10 cellular contexts compared by ENCODE assay signal in the genomic region with DNA sequence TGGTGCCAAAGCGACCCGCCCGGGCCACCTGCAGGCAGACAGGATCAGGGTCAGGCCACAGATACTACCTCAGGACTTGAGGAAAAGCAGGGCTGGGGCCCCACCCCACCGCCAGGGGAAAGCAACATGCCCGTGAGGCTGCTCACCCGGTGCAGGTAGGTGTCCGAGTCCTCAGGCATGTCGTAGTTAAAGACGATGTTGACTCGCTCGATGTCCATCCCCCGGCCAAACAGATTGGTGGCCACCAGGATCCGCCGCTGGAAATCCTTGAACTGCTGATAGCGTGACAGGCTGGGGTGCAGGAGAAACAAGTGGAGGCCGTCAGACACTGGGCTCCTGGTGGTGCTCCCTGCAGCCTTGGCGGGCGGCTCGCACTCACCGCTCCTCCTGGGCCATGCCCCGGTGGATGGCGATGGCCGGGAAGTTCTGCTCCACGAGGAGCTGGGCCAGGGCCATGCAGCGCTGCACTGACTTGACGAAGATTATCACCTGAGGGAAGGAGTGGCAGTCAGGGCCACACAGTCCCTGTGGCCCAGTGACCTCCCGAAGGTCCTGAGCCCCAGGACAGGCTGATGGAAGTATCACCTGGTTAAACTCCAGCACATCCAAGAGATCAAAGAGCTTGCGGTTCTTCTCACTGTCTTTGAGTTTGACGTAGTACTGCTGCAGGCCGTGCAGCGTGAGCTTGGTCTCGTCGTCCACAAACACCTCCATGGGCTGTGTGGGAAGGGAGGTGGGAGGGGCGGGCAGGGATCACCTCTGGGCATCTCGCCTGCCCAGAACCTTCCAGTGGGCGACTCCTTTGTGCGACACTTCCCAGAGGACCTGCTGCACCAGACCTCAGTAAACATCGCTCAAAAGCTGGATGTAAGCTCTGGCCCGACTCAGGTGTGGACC. TPM values are rescaled to one million over a fixed set of nuclear protein-coding genes. Genes with fewer than 3 reads are reported as not detected.
DNase-seq lines count a peak whose midpoint lies in the region; ATAC-seq, FAIRE-seq and TF ChIP-seq lines count a peak whose summit lies in the region.
"Had no signal": no experiment of that assay in that cellular context is flagged by ENCODE, and none has a peak within 500 bp of the region (broad histone marks: within the 10 kb centered on the region; RNA-seq: fewer than 3 reads in every experiment).

No MANE protein-coding gene starts in this region.

- peaks cover 87% of the 10 kb centered on the region for H3K36me3 ChIP-seq in CD4-positive, CD25-positive, alpha-beta regulatory T cell (ENCODE audit: control insufficient read depth, insufficient read depth, low read length)
- H3K36me3 ChIP-seq in endothelial cell of umbilical vein (ENCODE audit: control insufficient read depth in 2 of 2, extremely low read depth in 1 of 2, insufficient read depth in 2 of 2, low read length in 2 of 2) (peaks cover 34 to 61% of the 10 kb centered on the region in 2 experiments), transverse colon (peaks cover 0 to 50% (median 29%) of the 10 kb centered on the region in 4 donors)

- peaks cover 40% of the 10 kb centered on the region for H3K4me1 ChIP-seq in CD4-positive, CD25-positive, alpha-beta regulatory T cell (ENCODE audit: control insufficient read depth, insufficient read depth, low read length, poor library complexity, severe bottlenecking)
- H3K4me1 ChIP-seq in endothelial cell of umbilical vein (ENCODE audit: control insufficient read depth, extremely low read depth, insufficient read depth, low read length) (peaks cover 3% of the 10 kb centered on the region), transverse colon (peaks cover 19 to 41% (median 28%) of the 10 kb centered on the region in 4 donors)
- H3K4me1 ChIP-seq: HAP-1 had no signal

- H3K27me3 ChIP-seq in CD4-positive, CD25-positive, alpha-beta regulatory T cell (ENCODE audit: control insufficient read depth, insufficient read depth, low read length): no peaks in the 10 kb centered on the region
- H3K27me3 ChIP-seq in endothelial cell of umbilical vein (ENCODE audit: control insufficient read depth in 2 of 2, insufficient read depth in 2 of 2, low read length in 2 of 2) (no peaks in the 10 kb centered on the region), transverse colon (no peaks in the 10 kb centered on the region)
- H3K27me3 ChIP-seq: left lung had no signal

- no peak for TF ChIP-seq EP300 in transverse colon (IDR thresholded peaks at IDR 0.05; ENCODE audit: low read depth)

- WGBS in transverse colon (ENCODE audit: low coverage in 1 of 2), 2 donors: 53 to 88% methylated on average over 4 to 22 of the region's 39 CpGs

- H3K27ac ChIP-seq in CD4-positive, CD25-positive, alpha-beta regulatory T cell (ENCODE audit: insufficient read depth, low read length, poor library complexity, severe bottlenecking): no peak overlapping the region
- no peak overlapping the region for H3K27ac ChIP-seq in endothelial cell of umbilical vein (ENCODE audit: insufficient read depth, low read depth, low read length)
- peak overlapping the region in 2 of 4 donors; percentile 72 to 77 for H3K27ac ChIP-seq in transverse colon

- intact Hi-C loops in activated CD4-positive, alpha-beta memory T cell treated with anti-CD3 and anti-CD28 coated beads for 36 hours (cut with micrococcal nuclease): no loop called here
- intact Hi-C loops in endothelial cell of umbilical vein (cut with micrococcal nuclease) (no loop called here), transverse colon (cut with DNase I; ENCODE audit: low total_unique reads) (loop anchor here (10.0 kb wide), 1 partner anchor 55 kb away; no protein-coding TSS in a partner anchor)

- H3K27ac Mint-ChIP-seq in CD4-positive, CD25-positive, alpha-beta regulatory T cell: peak overlapping the region; percentile 35 to 74 (median 62)
- peak overlapping the region; percentile 91 for H3K27ac Mint-ChIP-seq in activated CD4-positive, alpha-beta memory T cell treated with anti-CD3 and anti-CD28 coated beads for 36 hours

- no peaks in the 10 kb centered on the region for H4K20me1 ChIP-seq in endothelial cell of umbilical vein (replicated peaks; ENCODE audit: control insufficient read depth, extremely low read depth, insufficient read depth, low read length)

- no peak overlapping the region for H2AFZ ChIP-seq in endothelial cell of umbilical vein (ENCODE audit: low read depth, low read length)

- CTCF ChIA-PET in activated CD4-positive, alpha-beta memory T cell treated with anti-CD3 and anti-CD28 coated beads for 36 hours (lab: Charles Lee): interaction anchor here (1.6 to 9.0 kb wide), 3 partner anchors 46 to 272 kb away, joined by 5 to 115 read pairs (median 7); no protein-coding TSS in a partner anchor
- CTCF ChIA-PET in endothelial cell of umbilical vein (lab: Charles Lee): interaction anchor here (0.9 to 2.6 kb wide), 2 partner anchors 48 to 61 kb away, joined by 4 to 8 read pairs; no protein-coding TSS in a partner anchor

- dilution Hi-C loops in endothelial cell of umbilical vein (cut with MboI; ENCODE audit: extremely low pct_ligation_motif_present, low sequenced_read_pairs): no loop called here

- H3K79me2 ChIP-seq in endothelial cell of umbilical vein (ENCODE audit: control insufficient read depth, insufficient read depth, low read length): peaks cover 39% of the 10 kb centered on the region

- FAIRE-seq in GM12892 (lab: Jason Lieb, UNC): no peak
- FAIRE-seq in endothelial cell of umbilical vein (lab: Jason Lieb, UNC): no peak

- in situ Hi-C loops in transverse colon (cut with MboI; ENCODE audit: low pct_ligation_motif_present in 1 of 4, low pct_unique_long_range_greater_than_20kb in 1 of 4, low sequenced_read_pairs in 3 of 4): no loop called here

- no peak for ATAC-seq in CD4-positive, CD25-positive, alpha-beta regulatory T cell (ENCODE audit: low read depth in 2 of 2)
- ATAC-seq: left lung had no signal

- no peaks in the 10 kb centered on the region for H3K9me3 ChIP-seq in CD4-positive, CD25-positive, alpha-beta regulatory T cell (ENCODE audit: control insufficient read depth in 2 of 2, low read length in 2 of 2)
- no peaks in the 10 kb centered on the region for H3K9me3 ChIP-seq in endothelial cell of umbilical vein (replicated peaks; ENCODE audit: control insufficient read depth, insufficient read depth, low read length)
- H3K9me3 ChIP-seq in transverse colon: no peaks in the 10 kb centered on the region
- H3K9me3 ChIP-seq: HAP-1, left lung had no signal

- no peak for TF ChIP-seq CTCF in endothelial cell of umbilical vein (IDR thresholded peaks at IDR 0.05; ENCODE audit: extremely low read depth in 1 of 2, insufficient read depth in 1 of 2, low read depth in 1 of 2, low read length in 2 of 2)
- TF ChIP-seq CTCF in transverse colon (IDR thresholded peaks at IDR 0.05): no peak

- H3K27me3 Mint-ChIP-seq in CD4-positive, CD25-positive, alpha-beta regulatory T cell: no peaks in the 10 kb centered on the region
- H3K27me3 Mint-ChIP-seq in activated CD4-positive, alpha-beta memory T cell treated with anti-CD3 and anti-CD28 coated beads for 36 hours: no peaks in the 10 kb centered on the region

- no peak overlapping the region for H3K4me3 ChIP-seq in CD4-positive, CD25-positive, alpha-beta regulatory T cell (ENCODE audit: low read depth, low read length)
- no peak overlapping the region for H3K4me3 ChIP-seq in endothelial cell of umbilical vein (replicated peaks in 1 of 3; ENCODE audit: insufficient read depth in 1 of 3, low read depth in 1 of 3, low read length in 3 of 3)
- H3K4me3 ChIP-seq in transverse colon: no peak overlapping the region
- H3K4me3 ChIP-seq: HAP-1, left lung had no signal

- peaks cover 0 to 2% (median 0%) of the 10 kb centered on the region in 7 donors for H3K9me3 Mint-ChIP-seq in CD4-positive, CD25-positive, alpha-beta regulatory T cell
- H3K9me3 Mint-ChIP-seq in activated CD4-positive, alpha-beta memory T cell treated with anti-CD3 and anti-CD28 coated beads for 36 hours: no peaks in the 10 kb centered on the region

- H3K4me2 ChIP-seq in endothelial cell of umbilical vein (ENCODE audit: insufficient read depth, low read length): no peak overlapping the region

- peaks cover 38% of the 10 kb centered on the region for H3K36me3 Mint-ChIP-seq in CD4-positive, CD25-positive, alpha-beta regulatory T cell
- peaks cover 78% of the 10 kb centered on the region for H3K36me3 Mint-ChIP-seq in activated CD4-positive, alpha-beta memory T cell treated with anti-CD3 and anti-CD28 coated beads for 36 hours

- no peak overlapping the region for H3K9ac ChIP-seq in endothelial cell of umbilical vein (replicated peaks; ENCODE audit: extremely low read depth, insufficient read depth, low read length)

- peak; percentile 44; the same call in 1 of the 2 replicates for TF ChIP-seq POLR2A in GM12892 (IDR thresholded peaks at IDR 0.05; ENCODE audit: low read depth, low read length)
- no peak for TF ChIP-seq POLR2A in endothelial cell of umbilical vein (IDR thresholded peaks at IDR 0.05; ENCODE audit: low read depth, low read length)
- TF ChIP-seq POLR2A in transverse colon (IDR thresholded peaks at IDR 0.05): no peak

- no peak for DNase-seq in CD4-positive, CD25-positive, alpha-beta regulatory T cell
- DNase-seq in GM12892 (ENCODE audit: insufficient read length): no peak
- DNase-seq in activated CD4-positive, alpha-beta memory T cell treated with anti-CD3 and anti-CD28 coated beads for 36 hours: no peak
- no peak for DNase-seq in endothelial cell of umbilical vein (ENCODE audit: low read depth, low spot score)
- DNase-seq in SIG-M5 treated with dmso at 0.1 percent for 504 hours (lab: John Stamatoyannopoulos, UW; ENCODE audit: unreplicated experiment): no peak
- DNase-seq in transverse colon: no peak
- DNase-seq in glomerular visceral epithelial cell (ENCODE audit: extremely low spot score): no peak
- DNase-seq: GDM1, left lung had no signal

- peak overlapping the region in 3 of 4 donors; percentile 43 to 61 (median 44) for H3K4me3 Mint-ChIP-seq in CD4-positive, CD25-positive, alpha-beta regulatory T cell
- peak overlapping the region; percentile 23 for H3K4me3 Mint-ChIP-seq in activated CD4-positive, alpha-beta memory T cell treated with anti-CD3 and anti-CD28 coated beads for 36 hours

- no peaks in the 10 kb centered on the region for H3K9me1 ChIP-seq in endothelial cell of umbilical vein (replicated peaks; ENCODE audit: control insufficient read depth, extremely low read depth, insufficient read depth, low read length)

- POLR2A ChIA-PET in activated CD4-positive, alpha-beta memory T cell treated with anti-CD3 and anti-CD28 coated beads for 36 hours (lab: Charles Lee): interaction anchor here (0.9 to 2.1 kb wide), 5 partner anchors 9 to 58 kb away, joined by 3 to 6 read pairs (median 3); no protein-coding TSS in a partner anchor
- POLR2A ChIA-PET in endothelial cell of umbilical vein (lab: Charles Lee): no interaction called here

- peaks cover 0 to 54% (median 13%) of the 10 kb centered on the region in 4 donors for H3K4me1 Mint-ChIP-seq in CD4-positive, CD25-positive, alpha-beta regulatory T cell
- peaks cover 47% of the 10 kb centered on the region for H3K4me1 Mint-ChIP-seq in activated CD4-positive, alpha-beta memory T cell treated with anti-CD3 and anti-CD28 coated beads for 36 hours (ENCODE audit: low read depth)

- TSS peak; percentile 54 for BruUV-seq in endothelial cell of umbilical vein (replicated peaks; lab: Mats Ljungman, UMichigan)

RNA-seq across cellular contexts. Expression of a gene that starts 9.7 kb away (rescaled TPM):
- total RNA-seq in CD4-positive, CD25-positive, alpha-beta regulatory T cell: 232 TPM
- polyA plus RNA-seq in CD4-positive, CD25-positive, alpha-beta regulatory T cell: 100 to 1,000 TPM; 110 to 150 (median 125) TPM
- polyA plus RNA-seq in GM12892 (2012; ENCODE audit: missing spikeins): 79.3 TPM
- total RNA-seq in activated CD4-positive, alpha-beta memory T cell treated with anti-CD3 and anti-CD28 coated beads for 36 hours: 100 to 1,000 TPM; 200 to 204 TPM
- total RNA-seq in endothelial cell of umbilical vein (153 and 157 TPM in 2 replicates), transverse colon (100 to 1,000 TPM in 3 of 4 donors, 10 to 100 TPM in 1; 66.4 to 286 (median 163) TPM)
- 158 and 168 TPM in 2 replicates for polyA plus RNA-seq in endothelial cell of umbilical vein
- polyA plus RNA-seq in endothelial cell of umbilical vein (2011; cell fraction: cytosol; rRNA removed): 122 and 136 TPM in 2 replicates
- 631 and 632 TPM in 2 replicates for polyA plus RNA-seq in endothelial cell of umbilical vein (2011; cell fraction: nucleus; rRNA removed)
- polyA plus RNA-seq in endothelial cell of umbilical vein (2012): 131 and 157 TPM in 2 replicates
- 73.4 and 92.4 TPM in 2 replicates for polyA minus RNA-seq in endothelial cell of umbilical vein
- 88.6 TPM for polyA minus RNA-seq in endothelial cell of umbilical vein (2011; cell fraction: cytosol; rRNA and poly(A)+ RNA removed)
- polyA minus RNA-seq in endothelial cell of umbilical vein (2011; cell fraction: nucleus; rRNA and poly(A)+ RNA removed): 81.9 and 101 TPM in 2 replicates

RNA-seq across cellular contexts. Expression of a gene that starts 23.7 kb away (rescaled TPM):
- 151 TPM for total RNA-seq in CD4-positive, CD25-positive, alpha-beta regulatory T cell
- polyA plus RNA-seq in CD4-positive, CD25-positive, alpha-beta regulatory T cell: 10 to 100 TPM; 43.2 to 61.7 (median 52.1) TPM
- polyA plus RNA-seq in GM12892 (2012; ENCODE audit: missing spikeins): 40.0 TPM
- 100 to 1,000 TPM; 188 to 207 TPM for total RNA-seq in activated CD4-positive, alpha-beta memory T cell treated with anti-CD3 and anti-CD28 coated beads for 36 hours
- total RNA-seq in endothelial cell of umbilical vein (302 and 326 TPM in 2 replicates), transverse colon (100 to 1,000 TPM in 1 of 4 donors, 10 to 100 TPM in 3; 29.1 to 129 (median 55.0) TPM)
- 142 and 148 TPM in 2 replicates for polyA plus RNA-seq in endothelial cell of umbilical vein
- polyA plus RNA-seq in endothelial cell of umbilical vein (2011; cell fraction: cytosol; rRNA removed): 163 and 180 TPM in 2 replicates
- 162 and 166 TPM in 2 replicates for polyA plus RNA-seq in endothelial cell of umbilical vein (2011; cell fraction: nucleus; rRNA removed)
- polyA plus RNA-seq in endothelial cell of umbilical vein (2012): 155 and 170 TPM in 2 replicates
- 157 and 229 TPM in 2 replicates for polyA minus RNA-seq in endothelial cell of umbilical vein
- 70.3 TPM for polyA minus RNA-seq in endothelial cell of umbilical vein (2011; cell fraction: cytosol; rRNA and poly(A)+ RNA removed)
- polyA minus RNA-seq in endothelial cell of umbilical vein (2011; cell fraction: nucleus; rRNA and poly(A)+ RNA removed): 47.5 and 72.7 TPM in 2 replicates

RNA-seq across cellular contexts. Expression of a gene that starts 28.2 kb away (rescaled TPM):
- total RNA-seq in CD4-positive, CD25-positive, alpha-beta regulatory T cell: 670 TPM
- 100 to 1,000 TPM; 122 to 174 (median 144) TPM for polyA plus RNA-seq in CD4-positive, CD25-positive, alpha-beta regulatory T cell
- polyA plus RNA-seq in GM12892 (2012; ENCODE audit: missing spikeins): 45.4 TPM
- 100 to 1,000 TPM; 202 to 206 TPM for total RNA-seq in activated CD4-positive, alpha-beta memory T cell treated with anti-CD3 and anti-CD28 coated beads for 36 hours
- 6.0 and 14.7 TPM in 2 replicates for total RNA-seq in endothelial cell of umbilical vein
- 4.7 and 5.3 TPM in 2 replicates for polyA plus RNA-seq in endothelial cell of umbilical vein
- polyA plus RNA-seq in endothelial cell of umbilical vein (2011; cell fraction: cytosol; rRNA removed): 2.1 and 2.3 TPM in 2 replicates
- polyA plus RNA-seq in endothelial cell of umbilical vein (2011; cell fraction: nucleus; rRNA removed): 10.3 and 10.4 TPM in 2 replicates
- 10.2 and 13.0 TPM in 2 replicates for polyA plus RNA-seq in endothelial cell of umbilical vein (2012)
- 6.1 and 8.2 TPM in 2 replicates for polyA minus RNA-seq in endothelial cell of umbilical vein
- polyA minus RNA-seq in endothelial cell of umbilical vein (2011; cell fraction: cytosol; rRNA and poly(A)+ RNA removed): 46.5 TPM
- polyA minus RNA-seq in endothelial cell of umbilical vein (2011; cell fraction: nucleus; rRNA and poly(A)+ RNA removed): 5.1 and 8.0 TPM in 2 replicates
- 100 to 1,000 TPM in 3 of 4 donors, 10 to 100 TPM in 1; 77.4 to 257 (median 136) TPM for total RNA-seq in transverse colon
